Comparison of ENCODE assay signal across 20 cellular contexts in genomic region chr3:196142674-196142988, GRCh38.
DNase-seq lines count a peak whose midpoint lies in the region; TF ChIP-seq lines count a peak whose summit lies in the region.
"Had no signal": no experiment of that assay in that cellular context is flagged by ENCODE, and none has a peak within 500 bp of the region (broad histone marks: within the 10 kb centered on the region; RNA-seq: fewer than 3 reads in every experiment).

No MANE protein-coding gene starts in this region.

- H2BK5ac ChIP-seq in trophoblast cell (ENCODE audit: low read depth, low read length, poor library complexity) = peak overlapping the region; percentile 3

- H4K91ac ChIP-seq in trophoblast cell (ENCODE audit: low read depth, low read length) = peak overlapping the region; percentile 56

- no peak overlapping the region for H3K14ac ChIP-seq in trophoblast cell (ENCODE audit: low read length)

- H3K4ac ChIP-seq in trophoblast cell (ENCODE audit: low read depth, low read length) = no peak overlapping the region

- no peaks in the 10 kb centered on the region for H4K20me1 ChIP-seq in BLaER1 treated with 17β-estradiol and CSF1 and Interleukin-3, amounts not matched to agents 10 nM and 100 nM
- H4K20me1 ChIP-seq in OCI-LY3 (ENCODE audit: insufficient read depth, low read length) = no peaks in the 10 kb centered on the region

- no peak overlapping the region for H2AK5ac ChIP-seq in trophoblast cell (ENCODE audit: low read length)

- no peak overlapping the region for H3K18ac ChIP-seq in trophoblast cell (ENCODE audit: low read length)

- no peak overlapping the region for H4K12ac ChIP-seq in trophoblast cell (ENCODE audit: low read depth, low read length)

- no peak overlapping the region for H2BK120ac ChIP-seq in trophoblast cell (ENCODE audit: insufficient read depth, low read length, poor library complexity)

- TF ChIP-seq POLR2A in esophagus squamous epithelium (IDR thresholded peaks at IDR 0.05) = no peak

- H3K9me3 ChIP-seq in BLaER1 treated with 17β-estradiol and CSF1 and Interleukin-3, amounts not matched to agents 10 nM and 100 nM (replicated peaks in 1 of 11) = peaks cover 0 to 15% (median 7%) of the 10 kb centered on the region in 11 experiments; a peak in 14 of 22 replicates
- H3K9me3 ChIP-seq in OCI-LY3 (ENCODE audit: insufficient read depth, low read length) = no peaks in the 10 kb centered on the region
- no peaks in the 10 kb centered on the region for H3K9me3 ChIP-seq in esophagus squamous epithelium
- peaks cover 11% of the 10 kb centered on the region for H3K9me3 ChIP-seq in trophoblast cell (ENCODE audit: insufficient read depth, low read depth, low read length)
- H3K9me3 ChIP-seq in colonic mucosa = no peaks in the 10 kb centered on the region
- H3K9me3 ChIP-seq: A549, testis had no signal

- H3K4me1 ChIP-seq in BLaER1 treated with 17β-estradiol and CSF1 and Interleukin-3, amounts not matched to agents 10 nM and 100 nM = peaks cover 61 to 74% (median 69%) of the 10 kb centered on the region in 10 experiments
- H3K4me1 ChIP-seq in OCI-LY3 (ENCODE audit: low read length) = peaks cover 24% of the 10 kb centered on the region
- peaks cover 5 to 57% (median 8%) of the 10 kb centered on the region in 3 donors for H3K4me1 ChIP-seq in esophagus squamous epithelium
- H3K4me1 ChIP-seq in trophoblast cell (ENCODE audit: control insufficient read depth in 1 of 2, insufficient read depth in 2 of 2, low read length in 2 of 2) = peaks cover 16 to 32% of the 10 kb centered on the region in 2 experiments
- no peaks in the 10 kb centered on the region for H3K4me1 ChIP-seq in colonic mucosa
- H3K4me1 ChIP-seq: A549 had no signal

- WGBS in esophagus squamous epithelium, 2 donors = 52 to 62% methylated on average over 5 to 8 of the region's 8 CpGs
- WGBS in trophoblast cell (ENCODE audit: extremely low coverage, insufficient coverage, insufficient read length) = no CpG with 5 or more reads among the region's 8 CpGs

- peak overlapping the region; percentile 24 for H4K8ac ChIP-seq in trophoblast cell (ENCODE audit: low read depth, low read length)

- H3K27ac ChIP-seq in BLaER1 treated with 17β-estradiol and CSF1 and Interleukin-3, amounts not matched to agents 10 nM and 100 nM = peak overlapping the region in 5 of 11 experiments; percentile 17 to 43 (median 22); a peak in 6 of 22 replicates
- H3K27ac ChIP-seq in OCI-LY3 (ENCODE audit: low read length) (peak overlapping the region; percentile 3; the same call in 1 of the 2 replicates), esophagus squamous epithelium (peak overlapping the region; percentile 74 to 90 (median 85)), trophoblast cell (ENCODE audit: low read depth, low read length) (peak overlapping the region; percentile 9), colonic mucosa (no peak overlapping the region)
- H3K27ac ChIP-seq: A549, brain microvascular endothelial cell, hepatocyte, testis had no signal

- no peaks in the 10 kb centered on the region for H3K27me3 ChIP-seq in BLaER1 treated with 17β-estradiol and CSF1 and Interleukin-3, amounts not matched to agents 10 nM and 100 nM
- H3K27me3 ChIP-seq in OCI-LY3 (ENCODE audit: low read depth, low read length) = no peaks in the 10 kb centered on the region
- H3K27me3 ChIP-seq in esophagus squamous epithelium = peaks cover 0 to 8% (median 0%) of the 10 kb centered on the region in 4 donors
- H3K27me3 ChIP-seq in trophoblast cell (ENCODE audit: insufficient read depth, low read length) = no peaks in the 10 kb centered on the region
- H3K27me3 ChIP-seq in colonic mucosa = no peaks in the 10 kb centered on the region
- H3K27me3 ChIP-seq: brain microvascular endothelial cell, hepatocyte, testis had no signal

- H3K36me3 ChIP-seq in BLaER1 treated with 17β-estradiol and CSF1 and Interleukin-3, amounts not matched to agents 10 nM and 100 nM = no peaks in the 10 kb centered on the region
- H3K36me3 ChIP-seq in OCI-LY3 (replicated peaks; ENCODE audit: low read depth, low read length) (no peaks in the 10 kb centered on the region), esophagus squamous epithelium (no peaks in the 10 kb centered on the region), trophoblast cell (ENCODE audit: control insufficient read depth in 1 of 2, insufficient read depth in 2 of 2, low read length in 2 of 2) (no peaks in the 10 kb centered on the region), colonic mucosa (no peaks in the 10 kb centered on the region)
- H3K36me3 ChIP-seq: brain microvascular endothelial cell had no signal

- no peak overlapping the region for H3K23ac ChIP-seq in trophoblast cell (ENCODE audit: low read length)

- H3K9ac ChIP-seq in BLaER1 treated with 17β-estradiol and CSF1 and Interleukin-3, amounts not matched to agents 10 nM and 100 nM = no peak overlapping the region
- peak overlapping the region; percentile 20; the same call in 1 of the 2 replicates for H3K9ac ChIP-seq in OCI-LY3 (ENCODE audit: low read length)
- H3K9ac ChIP-seq in trophoblast cell (ENCODE audit: low read length) = no peak overlapping the region
- no peak overlapping the region for H3K9ac ChIP-seq in colonic mucosa (ENCODE audit: low read depth in 2 of 2, low read length in 2 of 2)

- intact Hi-C loops in esophagus squamous epithelium (cut with DNase I) (no loop called here), colonic mucosa (cut with DNase I) (no loop called here)

- DNase-seq in esophagus squamous epithelium (lab: John Stamatoyannopoulos, UW) (no peak), trophoblast cell (no peak), NCI-H2196 (lab: John Stamatoyannopoulos, UW; ENCODE audit: unreplicated experiment) (no peak), colonic mucosa (no peak), NCI-H774 (lab: John Stamatoyannopoulos, UW) (no peak)
- no peak for DNase-seq in activated CD4-positive, alpha-beta T cell treated with anti-CD3 and anti-CD28 coated beads for 1 hour
- DNase-seq: activated CD4-positive, alpha-beta T cell treated with anti-CD3 and anti-CD28 coated beads for 4 hours; CD4-positive, alpha-beta memory T cell; H9; left cardiac atrium; NCI-H1105; NK-92 treated with Interleukin-12 subunit alpha and Interleukin-12 subunit beta, amount 100 ng/mL, for 24 hours; SHP77 treated with DMSO at 0.1 percent for 48 hours; stimulated activated CD4-positive, alpha-beta T cell treated with anti-CD3 and anti-CD28 coated beads, Interleukin-2, amount 100 ng/mL, for 24 hours; testis had no signal

- H3K4me2 ChIP-seq in BLaER1 treated with 17β-estradiol and CSF1 and Interleukin-3, amounts not matched to agents 10 nM and 100 nM = peak overlapping the region; percentile 63 to 95 (median 75)
- H3K4me2 ChIP-seq in OCI-LY3 (ENCODE audit: low read length) (peak overlapping the region; percentile 53), trophoblast cell (ENCODE audit: low read length) (peak overlapping the region; percentile 47)
- H3K4me2 ChIP-seq: A549, hepatocyte had no signal

- no peak overlapping the region for H2BK12ac ChIP-seq in trophoblast cell (ENCODE audit: low read length)

- H3K79me2 ChIP-seq in OCI-LY3 (ENCODE audit: low read length) (no peaks in the 10 kb centered on the region), trophoblast cell (ENCODE audit: control insufficient read depth, insufficient read depth, low read length, poor library complexity) (no peaks in the 10 kb centered on the region)
- H3K79me2 ChIP-seq: hepatocyte had no signal

- TF ChIP-seq CTCF in OCI-LY3 (IDR thresholded peaks at IDR 0.05; ENCODE audit: low read depth, low read length) (no peak), esophagus squamous epithelium (IDR thresholded peaks at IDR 0.05) (no peak), colonic mucosa (IDR thresholded peaks at IDR 0.05) (no peak)

- peaks cover 14% of the 10 kb centered on the region for H3K79me1 ChIP-seq in trophoblast cell (ENCODE audit: low read length)

- no peak overlapping the region for H3K4me3 ChIP-seq in BLaER1 treated with 17β-estradiol and CSF1 and Interleukin-3, amounts not matched to agents 10 nM and 100 nM
- H3K4me3 ChIP-seq in OCI-LY3 (ENCODE audit: low read length) (peak overlapping the region; percentile 61), esophagus squamous epithelium (peak overlapping the region; percentile 20 to 54 (median 33)), trophoblast cell (ENCODE audit: low read depth, low read length) (peak overlapping the region; percentile 47), colonic mucosa (no peak overlapping the region)
- H3K4me3 ChIP-seq: A549, hepatocyte, testis had no signal

- H2AFZ ChIP-seq in OCI-LY3 (ENCODE audit: low read depth, low read length) (peak overlapping the region; percentile 69), trophoblast cell (ENCODE audit: insufficient read depth, low read length, poor library complexity) (no peak overlapping the region)
- H2AFZ ChIP-seq: hepatocyte had no signal

Comparison
In these comparisons a context has a peak if more than half of its experiments do, and no peak if none do; other contexts are left out.
1. H3K4me3 ChIP-seq: peak in OCI-LY3 (single experiment), esophagus squamous epithelium (4 of 4) and trophoblast cell (single experiment); none in BLaER1 treated with 17β-estradiol and CSF1 and Interleukin-3, amounts not matched to agents 10 nM and 100 nM (0 of 10) and colonic mucosa (single experiment).
2. Peak in every context shown above with its lines, with median percentiles within 50 percentile points of each other: H3K4me2 ChIP-seq.